Comparison of ENCODE assay signal across 12 cellular contexts in the genomic region with DNA sequence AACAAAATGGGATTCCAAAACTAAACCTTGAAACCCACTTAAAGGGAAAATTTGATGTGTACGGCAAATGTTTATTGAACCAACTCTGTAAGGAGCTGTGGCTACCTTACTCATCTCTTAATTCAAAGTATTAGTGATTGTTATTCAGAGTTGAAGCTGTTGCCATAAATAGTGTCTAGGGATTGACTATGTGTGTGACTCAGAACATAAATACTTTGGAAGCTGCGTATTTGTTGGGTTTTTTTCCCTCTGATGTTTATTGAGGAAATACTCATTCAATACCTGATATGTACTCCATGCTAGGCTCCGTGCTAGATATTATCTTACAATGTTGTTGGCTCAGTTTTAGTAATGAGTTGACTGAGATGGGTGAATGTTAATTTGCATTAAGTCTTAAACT.
DNase-seq lines count a peak whose midpoint lies in the region; ATAC-seq and TF ChIP-seq lines count a peak whose summit lies in the region.
"Had no signal": no experiment of that assay in that cellular context is flagged by ENCODE, and none has a peak within 500 bp of the region (broad histone marks: within the 10 kb centered on the region; RNA-seq: fewer than 3 reads in every experiment).

No MANE protein-coding gene starts in this region.

- no peak overlapping the region for H3K4me3 Mint-ChIP-seq in activated CD4-positive, alpha-beta memory T cell treated with anti-CD3 and anti-CD28 coated beads for 36 hours
- no peak overlapping the region for H3K4me3 Mint-ChIP-seq in activated CD4-positive, alpha-beta memory T cell treated with anti-CD3 and anti-CD28 coated beads, Interleukin-2, amount 10 ng/mL, durations not matched to agents 7 days and 5 days

- H3K9me3 ChIP-seq in fibroblast of lung (ENCODE audit: control insufficient read depth, insufficient read depth, low read depth, low read length), result no peaks in the 10 kb centered on the region
- no peaks in the 10 kb centered on the region for H3K9me3 ChIP-seq in smooth muscle cell (replicated peaks; ENCODE audit: low read depth)

- H3K27me3 ChIP-seq in fibroblast of lung (ENCODE audit: control insufficient read depth, insufficient read depth, low read length) (no peaks in the 10 kb centered on the region), smooth muscle cell (ENCODE audit: low read depth) (no peaks in the 10 kb centered on the region)

- no peaks in the 10 kb centered on the region for H3K27me3 Mint-ChIP-seq in activated CD4-positive, alpha-beta memory T cell treated with anti-CD3 and anti-CD28 coated beads for 36 hours
- no peaks in the 10 kb centered on the region for H3K27me3 Mint-ChIP-seq in activated CD4-positive, alpha-beta memory T cell treated with anti-CD3 and anti-CD28 coated beads, Interleukin-2, amount 10 ng/mL, durations not matched to agents 7 days and 5 days
- H3K27me3 Mint-ChIP-seq: progenitor cell of endocrine pancreas had no signal

- peak overlapping the region; percentile 81 for H3K27ac Mint-ChIP-seq in activated CD4-positive, alpha-beta memory T cell treated with anti-CD3 and anti-CD28 coated beads for 36 hours
- H3K27ac Mint-ChIP-seq in activated CD4-positive, alpha-beta memory T cell treated with anti-CD3 and anti-CD28 coated beads, Interleukin-2, amount 10 ng/mL, durations not matched to agents 7 days and 5 days, result no peak overlapping the region
- H3K27ac Mint-ChIP-seq: progenitor cell of endocrine pancreas had no signal

- TF ChIP-seq CTCF in fibroblast of lung (conservative IDR thresholded peaks at IDR 0.05 in 1 of 2, IDR thresholded peaks at IDR 0.05 in 1 of 2; ENCODE audit: low read depth in 1 of 2, low read length in 2 of 2) (no peak), smooth muscle cell (IDR thresholded peaks at IDR 0.05; ENCODE audit: borderline replicate concordance, insufficient read depth, poor library complexity, severe bottlenecking) (no peak)

- H2AFZ ChIP-seq in fibroblast of lung (ENCODE audit: low read length), result no peak overlapping the region
- H2AFZ ChIP-seq in smooth muscle cell (ENCODE audit: low read depth), result no peak overlapping the region

- WGBS in smooth muscle cell (ENCODE audit: low lambda C conversion rate), result 8% methylated on average over 3 of the region's 3 CpGs

- peaks cover 18% of the 10 kb centered on the region for H3K36me3 Mint-ChIP-seq in activated CD4-positive, alpha-beta memory T cell treated with anti-CD3 and anti-CD28 coated beads for 36 hours
- H3K36me3 Mint-ChIP-seq in activated CD4-positive, alpha-beta memory T cell treated with anti-CD3 and anti-CD28 coated beads, Interleukin-2, amount 10 ng/mL, durations not matched to agents 7 days and 5 days (ENCODE audit: low read depth), result peaks cover 14% of the 10 kb centered on the region

- no peaks in the 10 kb centered on the region for H3F3A ChIP-seq in smooth muscle cell (ENCODE audit: low read depth)

- H3K36me3 ChIP-seq in fibroblast of lung (ENCODE audit: control insufficient read depth, insufficient read depth, low read length), result no peaks in the 10 kb centered on the region
- no peaks in the 10 kb centered on the region for H3K36me3 ChIP-seq in smooth muscle cell (ENCODE audit: low read depth)

- no peak for ATAC-seq in GM21447 (IDR thresholded peaks at IDR 0.05; ENCODE audit: unreplicated experiment)
- ATAC-seq in GM18867 (IDR thresholded peaks at IDR 0.05; ENCODE audit: unreplicated experiment), result no peak

- POLR2A ChIA-PET in activated CD4-positive, alpha-beta memory T cell treated with anti-CD3 and anti-CD28 coated beads for 36 hours (lab: Charles Lee), result no interaction called here
- POLR2A ChIA-PET in activated CD4-positive, alpha-beta memory T cell treated with anti-CD3 and anti-CD28 coated beads, Interleukin-2, amount 10 ng/mL, durations not matched to agents 7 days and 5 days (lab: Charles Lee), result no interaction called here

- peak overlapping the region; percentile 58 for H3K27ac ChIP-seq in fibroblast of lung (ENCODE audit: insufficient read depth, low read length)
- H3K27ac ChIP-seq in smooth muscle cell (ENCODE audit: low read depth), result peak overlapping the region; percentile 94

- no peaks in the 10 kb centered on the region for H3K9me3 Mint-ChIP-seq in activated CD4-positive, alpha-beta memory T cell treated with anti-CD3 and anti-CD28 coated beads for 36 hours
- H3K9me3 Mint-ChIP-seq in activated CD4-positive, alpha-beta memory T cell treated with anti-CD3 and anti-CD28 coated beads, Interleukin-2, amount 10 ng/mL, durations not matched to agents 7 days and 5 days, result no peaks in the 10 kb centered on the region

- H3K79me2 ChIP-seq in fibroblast of lung (ENCODE audit: control insufficient read depth, insufficient read depth, low read length) (no peaks in the 10 kb centered on the region), smooth muscle cell (ENCODE audit: low read depth) (no peaks in the 10 kb centered on the region)

- H3K4me3 ChIP-seq in fibroblast of lung (replicated peaks in 1 of 4; ENCODE audit: control extremely low read depth in 1 of 4, insufficient read depth in 1 of 4, low read depth in 3 of 4, low read length in 4 of 4), result no peak overlapping the region
- H3K4me3 ChIP-seq in smooth muscle cell, result no peak overlapping the region

- H3K9ac ChIP-seq in fibroblast of lung (ENCODE audit: insufficient read depth, low read length), result no peak overlapping the region
- H3K9ac ChIP-seq in smooth muscle cell (ENCODE audit: low read depth), result peak overlapping the region; percentile 81

- intact Hi-C loops in activated CD4-positive, alpha-beta memory T cell treated with anti-CD3 and anti-CD28 coated beads for 36 hours (cut with micrococcal nuclease), result loop anchor here (2.0 kb wide), 2 partner anchors 126 to 182 kb away; no protein-coding TSS in a partner anchor

- CTCF ChIA-PET in activated CD4-positive, alpha-beta memory T cell treated with anti-CD3 and anti-CD28 coated beads for 36 hours (lab: Charles Lee), result no interaction called here
- CTCF ChIA-PET in activated CD4-positive, alpha-beta memory T cell treated with anti-CD3 and anti-CD28 coated beads, Interleukin-2, amount 10 ng/mL, durations not matched to agents 7 days and 5 days (lab: Charles Lee), result interaction anchor here (0.6 kb wide), 1 partner anchor 20 kb away, joined by 4 read pairs; no protein-coding TSS in a partner anchor

- H4K20me1 ChIP-seq in fibroblast of lung (ENCODE audit: control insufficient read depth, extremely low read depth, insufficient read depth, low read length) (no peaks in the 10 kb centered on the region), smooth muscle cell (ENCODE audit: low read depth) (no peaks in the 10 kb centered on the region)

- H3K4me1 Mint-ChIP-seq in activated CD4-positive, alpha-beta memory T cell treated with anti-CD3 and anti-CD28 coated beads for 36 hours (ENCODE audit: low read depth), result peaks cover 18% of the 10 kb centered on the region
- H3K4me1 Mint-ChIP-seq in activated CD4-positive, alpha-beta memory T cell treated with anti-CD3 and anti-CD28 coated beads, Interleukin-2, amount 10 ng/mL, durations not matched to agents 7 days and 5 days, result peaks cover 6% of the 10 kb centered on the region

- no peak for DNase-seq in activated CD4-positive, alpha-beta memory T cell treated with anti-CD3 and anti-CD28 coated beads for 36 hours
- no peak for DNase-seq in activated CD4-positive, alpha-beta memory T cell treated with anti-CD3 and anti-CD28 coated beads, Interleukin-2, amount 10 ng/mL, durations not matched to agents 7 days and 5 days
- DNase-seq in RPMI7951 (ENCODE audit: low read depth) (peak; percentile 73), fibroblast of lung (ENCODE audit: low read depth in 2 of 2) (peak; percentile 78 to 94), smooth muscle cell (lab: John Stamatoyannopoulos, UW; ENCODE audit: unreplicated experiment) (no peak), HK-2 (ENCODE audit: unreplicated experiment) (no peak)
- DNase-seq: activated CD4-positive, alpha-beta T cell treated with anti-CD3 and anti-CD28 coated beads, Interleukin-2, amount 50 U/mL, for 1 hour; AML-193; NCI-H1436 treated with DMSO at 0.1 percent for 48 hours had no signal

- H3K4me2 ChIP-seq in fibroblast of lung (ENCODE audit: extremely low read depth, insufficient read depth, low read length) (peak overlapping the region; percentile 48), smooth muscle cell (peak overlapping the region; percentile 59)

- peaks cover 5% of the 10 kb centered on the region for H3K4me1 ChIP-seq in fibroblast of lung (ENCODE audit: control insufficient read depth, extremely low read depth, insufficient read depth, low read length)
- peaks cover 6% of the 10 kb centered on the region for H3K4me1 ChIP-seq in smooth muscle cell (ENCODE audit: low read depth)

Comparison
In these comparisons a context has a peak if more than half of its experiments do, and no peak if none do; other contexts are left out.
1. DNase-seq: peak in RPMI7951 (single experiment) and fibroblast of lung (2 of 2); none in activated CD4-positive, alpha-beta memory T cell treated with anti-CD3 and anti-CD28 coated beads for 36 hours (single experiment), activated CD4-positive, alpha-beta memory T cell treated with anti-CD3 and anti-CD28 coated beads, Interleukin-2, amount 10 ng/mL, durations not matched to agents 7 days and 5 days (single experiment), smooth muscle cell (single experiment) and HK-2 (single experiment).